In genomic region chr20:3786665-3787639, GRCh38 we compare ENCODE assay signal across 8 cellular contexts. TPM values are rescaled to one million over a fixed set of nuclear protein-coding genes. Genes with fewer than 3 reads are reported as not detected.
DNase-seq lines count a peak whose midpoint lies in the region; ATAC-seq lines count a peak whose summit lies in the region.

A gene with protein sequence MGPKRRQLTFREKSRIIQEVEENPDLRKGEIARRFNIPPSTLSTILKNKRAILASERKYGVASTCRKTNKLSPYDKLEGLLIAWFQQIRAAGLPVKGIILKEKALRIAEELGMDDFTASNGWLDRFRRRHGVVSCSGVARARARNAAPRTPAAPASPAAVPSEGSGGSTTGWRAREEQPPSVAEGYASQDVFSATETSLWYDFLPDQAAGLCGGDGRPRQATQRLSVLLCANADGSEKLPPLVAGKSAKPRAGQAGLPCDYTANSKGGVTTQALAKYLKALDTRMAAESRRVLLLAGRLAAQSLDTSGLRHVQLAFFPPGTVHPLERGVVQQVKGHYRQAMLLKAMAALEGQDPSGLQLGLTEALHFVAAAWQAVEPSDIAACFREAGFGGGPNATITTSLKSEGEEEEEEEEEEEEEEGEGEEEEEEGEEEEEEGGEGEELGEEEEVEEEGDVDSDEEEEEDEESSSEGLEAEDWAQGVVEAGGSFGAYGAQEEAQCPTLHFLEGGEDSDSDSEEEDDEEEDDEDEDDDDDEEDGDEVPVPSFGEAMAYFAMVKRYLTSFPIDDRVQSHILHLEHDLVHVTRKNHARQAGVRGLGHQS (minus strand): TSS chr20:3786740. CDS start chr20:3786483, 257 bp downstream.

- peak; percentile 80 for ATAC-seq in GM19023 (IDR thresholded peaks at IDR 0.05; ENCODE audit: unreplicated experiment)
- peak; percentile 75 for ATAC-seq in HG03196 (IDR thresholded peaks at IDR 0.05; ENCODE audit: unreplicated experiment)
- ATAC-seq in left lobe of liver: peak; percentile 98

- peak; percentile 96 for DNase-seq in AG20443 (ENCODE audit: low spot score)
- DNase-seq in NCI-H446 treated with DMSO at 0.1 percent for 48 hours (lab: John Stamatoyannopoulos, UW): peak; percentile 67
- peak; percentile 91 for DNase-seq in activated CD4-positive, alpha-beta T cell treated with anti-CD3 and anti-CD28 coated beads for 48 hours
- DNase-seq in dedifferentiated amniotic fluid mesenchymal stem cell (ENCODE audit: extremely low spot score): peak; percentile 82
- DNase-seq in left lobe of liver (ENCODE audit: low spot score): peak; percentile 91
- peak; percentile 83 for DNase-seq in stimulated activated CD4-positive, alpha-beta T cell treated with anti-CD3 and anti-CD28 coated beads, Interleukin-2, amount 100 ng/mL, for 4 hours (ENCODE audit: low read depth)

RNA-seq across cellular contexts. Expression of the gene that starts here (rescaled TPM):
- 39.4 TPM for total RNA-seq in left lobe of liver

Comparison
In these comparisons a context has a peak if more than half of its experiments do, and no peak if none do; other contexts are left out.
1. Peak in every context shown above with its lines: DNase-seq and ATAC-seq.